Comparison of ENCODE assay signal across 1 cellular context in genomic region chr16:14062261-14062660, GRCh38.
TF ChIP-seq lines count a peak whose summit lies in the region.

No MANE protein-coding gene starts in this region.

TF ChIP-seq in GM23338, 12 proteins besides CTCF, POLR2A, EP300 and RAD21 (continued from another document):
- TF ChIP-seq ZNF462 (CRISPR knock-in tag; IDR thresholded peaks at IDR 0.05) (no peak), JUNB (IDR thresholded peaks at IDR 0.05; ENCODE audit: unreplicated experiment) (no peak), NANOG (IDR thresholded peaks at IDR 0.05; ENCODE audit: borderline replicate concordance) (no peak)
